ENCODE assay signal across 1 cellular context in the genomic region with DNA sequence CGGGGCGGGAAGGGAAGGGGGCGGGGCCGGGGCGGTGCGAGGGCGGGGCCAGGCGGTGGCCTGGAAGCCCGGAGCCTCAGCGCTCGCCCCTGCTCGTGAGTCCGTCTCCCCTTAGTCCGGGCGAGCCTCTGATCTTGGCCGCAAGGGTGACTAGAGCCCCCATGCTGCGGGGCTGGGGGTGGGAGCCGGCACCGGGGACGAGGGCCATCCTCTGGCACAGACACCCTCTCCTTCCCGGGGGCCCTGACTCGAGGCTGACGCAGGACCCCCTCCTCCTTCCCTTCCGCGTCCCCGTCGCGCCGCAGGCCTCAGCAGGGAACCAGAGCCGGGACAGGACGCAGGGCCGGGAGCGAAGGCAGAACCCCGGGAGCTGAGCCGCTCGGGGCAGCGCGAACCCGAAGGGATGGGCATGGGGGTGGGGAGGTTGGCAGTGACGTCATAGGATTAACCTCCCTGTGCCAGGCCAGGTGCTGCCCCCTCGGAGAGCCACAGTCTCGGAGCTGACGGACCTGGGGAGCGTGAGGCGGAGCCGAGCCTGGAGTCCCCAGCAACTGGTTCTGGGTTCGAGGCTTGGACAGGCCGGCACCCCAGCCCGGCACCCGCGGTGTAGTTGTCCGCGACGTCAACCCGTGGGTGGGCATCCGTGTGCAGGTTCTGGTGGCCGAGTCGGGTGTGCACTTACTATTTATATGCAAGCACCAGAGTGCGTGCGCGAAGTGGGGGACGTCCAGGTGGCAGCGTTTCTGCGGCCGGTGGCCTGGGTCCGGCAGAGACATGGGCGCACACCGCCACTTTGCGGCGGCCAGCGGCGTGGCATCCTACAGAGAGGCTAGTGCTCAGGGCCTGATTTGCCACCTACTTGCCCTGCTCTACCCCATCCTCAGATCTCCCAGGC.
TF ChIP-seq lines count a peak whose summit lies in the region.

No MANE protein-coding gene starts in this region.

TF ChIP-seq in HCT116, 20 proteins besides CTCF, POLR2A, EP300 and RAD21 (continued from another document):
- peak; percentile 70; the same call in 1 of the 2 replicates for TF ChIP-seq POLR2AphosphoS5 (IDR thresholded peaks at IDR 0.05; ENCODE audit: low read depth, low read length)
- 0 out of 2 replicates have a peak, but pooled peaks have one; percentile 31 for TF ChIP-seq CBX3 (IDR thresholded peaks at IDR 0.05; ENCODE audit: low read depth)
- TF ChIP-seq, protein P1, sequence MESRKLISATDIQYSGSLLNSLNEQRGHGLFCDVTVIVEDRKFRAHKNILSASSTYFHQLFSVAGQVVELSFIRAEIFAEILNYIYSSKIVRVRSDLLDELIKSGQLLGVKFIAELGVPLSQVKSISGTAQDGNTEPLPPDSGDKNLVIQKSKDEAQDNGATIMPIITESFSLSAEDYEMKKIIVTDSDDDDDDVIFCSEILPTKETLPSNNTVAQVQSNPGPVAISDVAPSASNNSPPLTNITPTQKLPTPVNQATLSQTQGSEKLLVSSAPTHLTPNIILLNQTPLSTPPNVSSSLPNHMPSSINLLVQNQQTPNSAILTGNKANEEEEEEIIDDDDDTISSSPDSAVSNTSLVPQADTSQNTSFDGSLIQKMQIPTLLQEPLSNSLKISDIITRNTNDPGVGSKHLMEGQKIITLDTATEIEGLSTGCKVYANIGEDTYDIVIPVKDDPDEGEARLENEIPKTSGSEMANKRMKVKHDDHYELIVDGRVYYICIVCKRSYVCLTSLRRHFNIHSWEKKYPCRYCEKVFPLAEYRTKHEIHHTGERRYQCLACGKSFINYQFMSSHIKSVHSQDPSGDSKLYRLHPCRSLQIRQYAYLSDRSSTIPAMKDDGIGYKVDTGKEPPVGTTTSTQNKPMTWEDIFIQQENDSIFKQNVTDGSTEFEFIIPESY (IDR thresholded peaks at IDR 0.05; ENCODE audit: extremely low read depth, insufficient replicate concordance, low read length): no peak
- no peak for TF ChIP-seq EZH2phosphoT487 (IDR thresholded peaks at IDR 0.05; ENCODE audit: borderline replicate concordance)
- TF ChIP-seq SP1 (IDR thresholded peaks at IDR 0.05; ENCODE audit: low read depth): no peak
